20 cellular contexts compared by ENCODE assay signal in the genomic region with DNA sequence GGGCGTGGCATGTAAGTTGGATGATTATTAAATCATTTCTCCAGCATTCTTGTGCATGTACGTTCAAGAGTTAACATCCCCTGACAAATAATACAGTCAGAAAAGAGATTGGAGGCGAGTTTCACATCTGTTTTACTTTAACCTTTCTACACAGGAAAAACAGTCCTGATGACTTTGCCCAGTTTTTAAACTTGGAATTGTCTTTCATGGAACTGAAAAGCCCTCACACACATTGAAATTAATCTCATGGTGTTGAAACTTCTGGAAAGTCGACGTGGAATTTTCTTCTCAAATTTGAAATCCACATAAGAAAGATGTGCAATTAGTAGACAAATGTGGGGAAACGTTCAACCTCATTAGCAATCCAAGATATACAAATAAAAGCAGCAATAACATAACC. TPM values are rescaled to one million over a fixed set of nuclear protein-coding genes. Genes with fewer than 3 reads are reported as not detected.
A peak's percentile ranks its signal among the peaks of the same experiment; 100 is the strongest.
DNase-seq lines count a peak whose midpoint lies in the region; ATAC-seq, FAIRE-seq and TF ChIP-seq lines count a peak whose summit lies in the region.
"Had no signal": no experiment of that assay in that cellular context is flagged by ENCODE, and none has a peak within 500 bp of the region (broad histone marks: within the 10 kb centered on the region; RNA-seq: fewer than 3 reads in every experiment).

No MANE protein-coding gene starts in this region.

- H3K27me3 ChIP-seq in DND-41 (ENCODE audit: insufficient read depth, low read length, poor library complexity) (no peaks in the 10 kb centered on the region), bronchial epithelial cell (ENCODE audit: control insufficient read depth, insufficient read depth, low read length) (no peaks in the 10 kb centered on the region), osteoblast (ENCODE audit: insufficient read depth, low read length) (no peaks in the 10 kb centered on the region)
- H3K27me3 ChIP-seq: pancreas had no signal

- no peaks in the 10 kb centered on the region for H3K79me2 ChIP-seq in DND-41 (ENCODE audit: insufficient read depth, low read length)
- H3K79me2 ChIP-seq in osteoblast (ENCODE audit: insufficient read depth, low read length), result no peaks in the 10 kb centered on the region

- H3K4me1 ChIP-seq in DND-41 (ENCODE audit: insufficient read depth, low read length), result peaks cover 10% of the 10 kb centered on the region; the same call in 1 of the 2 replicates
- peaks cover 18% of the 10 kb centered on the region for H3K4me1 ChIP-seq in osteoblast (ENCODE audit: insufficient read depth, low read length)
- H3K4me1 ChIP-seq: A549, pancreas had no signal

- H3K4me2 ChIP-seq in DND-41 (ENCODE audit: insufficient read depth, low read length) (no peak overlapping the region), osteoblast (ENCODE audit: insufficient read depth, low read length) (no peak overlapping the region)
- H3K4me2 ChIP-seq: A549 had no signal

- no peak overlapping the region for H3K4me3 ChIP-seq in DND-41 (ENCODE audit: low read depth in 1 of 2, low read length in 2 of 2)
- H3K4me3 ChIP-seq in bronchial epithelial cell (ENCODE audit: low read depth, low read length), result no peak overlapping the region
- H3K4me3 ChIP-seq in foreskin fibroblast (ENCODE audit: low read depth in 1 of 2, low read length in 2 of 2), result no peak overlapping the region
- no peak overlapping the region for H3K4me3 ChIP-seq in osteoblast (ENCODE audit: insufficient read depth, low read length)
- H3K4me3 ChIP-seq: A549, pancreas had no signal

- no peaks in the 10 kb centered on the region for H3K9me3 ChIP-seq in DND-41 (ENCODE audit: insufficient read depth, low read length, severe bottlenecking)
- no peaks in the 10 kb centered on the region for H3K9me3 ChIP-seq in osteoblast (ENCODE audit: low read depth, low read length)
- H3K9me3 ChIP-seq: A549, pancreas had no signal

- H2AFZ ChIP-seq in DND-41 (ENCODE audit: low read depth, low read length) (0 out of 2 replicates have a peak overlapping the region, but pooled peaks have one; percentile 6), osteoblast (ENCODE audit: low read length) (no peak overlapping the region)

- FAIRE-seq in bronchial epithelial cell (lab: Jason Lieb, UNC), result no peak
- FAIRE-seq: A549, D721Med, pancreas, urothelium cell line had no signal

- H3K36me3 ChIP-seq in DND-41 (ENCODE audit: insufficient read depth, low read length) (no peaks in the 10 kb centered on the region), bronchial epithelial cell (ENCODE audit: control insufficient read depth, insufficient read depth, low read length) (no peaks in the 10 kb centered on the region), osteoblast (ENCODE audit: insufficient read depth, low read length) (no peaks in the 10 kb centered on the region)
- H3K36me3 ChIP-seq: pancreas had no signal

- ATAC-seq in DND-41 (ENCODE audit: insufficient read depth, low read depth) (no peak), HG02852 (IDR thresholded peaks at IDR 0.05; ENCODE audit: unreplicated experiment) (no peak)
- ATAC-seq: A549 had no signal

- H3K9ac ChIP-seq in DND-41 (ENCODE audit: low read depth, low read length), result no peak overlapping the region

- no peak overlapping the region for H3K27ac ChIP-seq in DND-41 (ENCODE audit: low read length)
- H3K27ac ChIP-seq in osteoblast (ENCODE audit: low read depth, low read length), result no peak overlapping the region
- H3K27ac ChIP-seq: A549, C4-2B, epithelial cell of prostate, pancreas had no signal

- DNase-seq in DND-41 (no peak), bronchial epithelial cell (ENCODE audit: low read depth) (peak; percentile 56), foreskin fibroblast (peak; percentile 29 to 70), osteoblast (ENCODE audit: insufficient read length, low spot score, missing footprints) (peak; percentile 43), NCI-H2081 treated with DMSO at 0.1 percent for 48 hours (lab: John Stamatoyannopoulos, UW) (no peak), NCI-H1930 (lab: John Stamatoyannopoulos, UW) (no peak), MV-4-11 (lab: John Stamatoyannopoulos, UW) (no peak)
- DNase-seq: activated CD4-positive, alpha-beta T cell treated with anti-CD3 and anti-CD28 coated beads, Interleukin-2, amount 50 U/mL, for 48 hours; activated naive CD4-positive, alpha-beta T cell treated with anti-CD3 and anti-CD28 coated beads for 36 hours; naive B cell; NCI-H69; pancreas; SHP77 treated with DMSO at 0.1 percent for 48 hours; stimulated activated CD4-positive, alpha-beta T cell treated with anti-CD3 and anti-CD28 coated beads, Interleukin-2, amount 100 ng/mL, for 48 hours had no signal

- no peak for TF ChIP-seq CTCF in DND-41 (IDR thresholded peaks at IDR 0.05; ENCODE audit: borderline replicate concordance, extremely low read depth, low read length, poor library complexity, severe bottlenecking)
- TF ChIP-seq CTCF in bronchial epithelial cell (IDR thresholded peaks at IDR 0.05; ENCODE audit: insufficient read depth, low read length, severe bottlenecking), result no peak
- no peak for TF ChIP-seq CTCF in foreskin fibroblast (IDR thresholded peaks at IDR 0.05; ENCODE audit: low read depth, low read length)
- no peak for TF ChIP-seq CTCF in osteoblast (IDR thresholded peaks at IDR 0.05; ENCODE audit: extremely low read depth, low read depth, low read length)

- no peaks in the 10 kb centered on the region for H4K20me1 ChIP-seq in DND-41 (ENCODE audit: insufficient read depth, low read length)
- H4K20me1 ChIP-seq in osteoblast (ENCODE audit: insufficient read depth, low read length), result no peaks in the 10 kb centered on the region

RNA-seq across cellular contexts. Expression of gene ZNF438, which starts 31.2 kb away (rescaled TPM):
- total RNA-seq in bronchial epithelial cell (0.79 and 1.7 TPM in 2 replicates), osteoblast (4.3 and 5.0 TPM in 2 replicates)

Comparison
In these comparisons a context has a peak if more than half of its experiments do, and no peak if none do; other contexts are left out.
1. DNase-seq: peak in bronchial epithelial cell (single experiment), foreskin fibroblast (2 of 2) and osteoblast (single experiment); none in DND-41 (single experiment), NCI-H2081 treated with DMSO at 0.1 percent for 48 hours (single experiment), NCI-H1930 (0 of 2) and MV-4-11 (single experiment).